7 cellular contexts compared by ENCODE assay signal in the genomic region with DNA sequence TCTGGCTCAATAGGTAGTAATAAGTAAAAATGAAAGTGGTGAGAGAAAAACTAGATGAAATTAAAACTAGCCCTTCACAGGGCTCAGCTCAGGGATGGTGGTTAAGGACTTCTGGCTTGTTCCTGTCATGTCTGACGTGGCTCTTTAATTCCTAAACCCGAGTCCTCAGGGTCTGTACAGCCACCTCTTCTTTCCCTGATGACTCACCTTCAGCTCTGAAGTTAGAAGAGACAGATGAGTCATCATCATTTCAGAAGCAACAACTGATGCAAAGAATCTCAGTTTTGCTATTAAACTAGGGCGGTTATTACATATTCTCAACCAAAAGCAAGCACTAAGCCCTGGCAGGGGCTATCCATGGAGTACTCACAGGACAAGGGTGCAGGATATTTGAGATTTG. TPM values are rescaled to one million over a fixed set of nuclear protein-coding genes. Genes with fewer than 3 reads are reported as not detected.
A peak's percentile ranks its signal among the peaks of the same experiment; 100 is the strongest.
DNase-seq lines count a peak whose midpoint lies in the region; ATAC-seq and TF ChIP-seq lines count a peak whose summit lies in the region.

No MANE protein-coding gene starts in this region.

- TF ChIP-seq POLR2A in GM18505 (IDR thresholded peaks at IDR 0.05; ENCODE audit: borderline replicate concordance, extremely low read depth, insufficient read depth, insufficient read length): no peak

- H3K27ac Mint-ChIP-seq in osteocyte (ENCODE audit: unreplicated experiment): peak overlapping the region; percentile 98

- peak; percentile 99 for DNase-seq in LHCN-M2 (ENCODE audit: low read depth)
- DNase-seq in astrocyte of the cerebellum (ENCODE audit: low read depth): peak; percentile 82
- DNase-seq in osteocyte (ENCODE audit: extremely low spot score, unreplicated experiment): no peak
- DNase-seq in G401 (ENCODE audit: low spot score): no peak
- no peak for DNase-seq in occipital lobe (lab: John Stamatoyannopoulos, UW)

- peak; percentile 95 for ATAC-seq in GM18505 (IDR thresholded peaks at IDR 0.05; ENCODE audit: unreplicated experiment)
- ATAC-seq in GM21825 (IDR thresholded peaks at IDR 0.05; ENCODE audit: unreplicated experiment): peak; percentile 94

- H3K36me3 Mint-ChIP-seq in osteocyte (ENCODE audit: unreplicated experiment): no peaks in the 10 kb centered on the region

- no peaks in the 10 kb centered on the region for H3K9me3 Mint-ChIP-seq in osteocyte (ENCODE audit: unreplicated experiment)

- peaks cover 94% of the 10 kb centered on the region for H3K4me1 Mint-ChIP-seq in osteocyte (ENCODE audit: unreplicated experiment)

- in situ Hi-C loops in astrocyte of the cerebellum (cut with HindIII; ENCODE audit: low sequenced_read_pairs) (no loop called here), G401 (cut with HindIII; ENCODE audit: low sequenced_read_pairs) (no loop called here)

- no peak overlapping the region for H3K4me3 ChIP-seq in astrocyte of the cerebellum (ENCODE audit: low read depth, low read length)

- peak overlapping the region; percentile 36 for H3K4me3 Mint-ChIP-seq in osteocyte (ENCODE audit: unreplicated experiment)

- no peaks in the 10 kb centered on the region for H3K27me3 Mint-ChIP-seq in osteocyte (ENCODE audit: unreplicated experiment)

- TF ChIP-seq CTCF in astrocyte of the cerebellum (IDR thresholded peaks at IDR 0.05; ENCODE audit: low read depth, low read length, missing control alignments) (no peak), osteocyte (IDR thresholded peaks at IDR 0.05) (no peak)

RNA-seq across cellular contexts. Expression of a gene that starts 24.0 kb away (rescaled TPM):
- 11.6 and 15.2 TPM in 2 replicates for total RNA-seq in LHCN-M2 (2014; rRNA removed)
- polyA plus RNA-seq in LHCN-M2 (2012): 1.8 TPM
- 0.13 TPM in 2 replicates for total RNA-seq in osteocyte
- total RNA-seq in G401 (2014; rRNA removed; shearing (Covaris generic)): not detected in 2 replicates
- total RNA-seq in occipital lobe: 0.16 TPM

Comparison
In these comparisons a context has a peak if more than half of its experiments do, and no peak if none do; other contexts are left out.
1. DNase-seq: peak in LHCN-M2 (single experiment) and astrocyte of the cerebellum (single experiment); none in osteocyte (single experiment), G401 (single experiment) and occipital lobe (single experiment).
2. RNA of a gene that starts 24.0 kb away (total RNA-seq): 11.6 to 15.2 TPM in LHCN-M2; 0.16 TPM in occipital lobe (single experiment), 0.13 TPM in osteocyte and not detected in G401; every median in the first group is over 10 times any median in the second.